13 cellular contexts compared by ENCODE assay signal in the genomic region with DNA sequence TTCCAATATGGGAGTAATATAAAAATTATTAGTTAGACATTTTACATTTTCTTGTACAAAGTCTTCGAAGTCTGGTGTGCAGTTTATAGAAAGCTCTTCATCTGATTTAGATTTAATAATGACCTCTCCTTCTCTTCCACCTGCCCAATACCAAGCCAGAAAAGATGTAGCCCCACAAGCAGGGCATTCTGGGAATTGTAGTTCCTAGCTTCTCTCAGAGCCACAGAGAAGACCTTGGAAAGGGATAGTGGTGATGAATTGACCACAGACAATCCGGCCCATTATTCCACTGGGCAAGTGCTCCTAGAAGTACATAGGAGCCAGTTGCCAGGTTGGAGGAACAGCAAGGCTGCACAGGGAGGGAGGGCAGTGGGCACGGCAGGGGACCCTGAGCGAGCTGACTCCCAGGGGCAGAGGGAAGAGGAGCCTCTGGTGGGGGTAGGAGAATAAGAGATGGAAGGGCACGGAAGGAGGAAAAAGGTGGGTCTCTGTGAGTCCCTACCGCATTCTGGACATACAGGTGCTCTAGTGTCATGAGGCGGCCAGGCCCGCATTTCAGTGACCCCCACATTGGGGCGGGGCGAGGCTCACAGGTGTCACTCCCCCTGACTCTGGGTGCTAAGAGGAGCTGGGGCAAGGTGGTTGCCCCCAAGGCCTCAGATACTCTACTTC.
DNase-seq lines count a peak whose midpoint lies in the region; ATAC-seq, FAIRE-seq and TF ChIP-seq lines count a peak whose summit lies in the region.
"Had no signal": no experiment of that assay in that cellular context is flagged by ENCODE, and none has a peak within 500 bp of the region (broad histone marks: within the 10 kb centered on the region; RNA-seq: fewer than 3 reads in every experiment).

No MANE protein-coding gene starts in this region.

- peak overlapping the region in 3 of 11 experiments; percentile 21 to 54 (median 32); a peak in 4 of 22 replicates for H3K9ac ChIP-seq in BLaER1 treated with 17β-estradiol and CSF1 and Interleukin-3, amounts not matched to agents 10 nM and 100 nM

- no peaks in the 10 kb centered on the region for H3K27me3 ChIP-seq in BLaER1 treated with 17β-estradiol and CSF1 and Interleukin-3, amounts not matched to agents 10 nM and 100 nM

- ATAC-seq in activated CD4-positive, CD25-positive, alpha-beta regulatory T cell treated with anti-CD3 and anti-CD28 coated beads, Interleukin-2, amount 50 U/mL, for 24 hours, result no peak
- ATAC-seq in HG02571 (IDR thresholded peaks at IDR 0.05; ENCODE audit: unreplicated experiment), result no peak

- FAIRE-seq in H54 (lab: Jason Lieb, UNC), result no peak

- H3K27ac ChIP-seq in BLaER1 treated with 17β-estradiol and CSF1 and Interleukin-3, amounts not matched to agents 10 nM and 100 nM, result peak overlapping the region in 4 of 11 experiments; percentile 29 to 99 (median 73); a peak in 6 of 22 replicates
- H3K27ac ChIP-seq in RWPE1, result peak overlapping the region; percentile 26; the same call in 1 of the 2 replicates

- no peaks in the 10 kb centered on the region for H3K36me3 ChIP-seq in BLaER1 treated with 17β-estradiol and CSF1 and Interleukin-3, amounts not matched to agents 10 nM and 100 nM

- POLR2A ChIA-PET in RWPE1 (lab: Yijun Ruan, JAX; ENCODE audit: low non-redundant PET), result interaction anchor here (1.2 kb wide), 1 partner anchor 282 kb away, joined by 3 read pairs; no protein-coding TSS in a partner anchor

- peak overlapping the region in 9 of 11 experiments; percentile 73 to 93 (median 87); a peak in 19 of 22 replicates for H3K4me2 ChIP-seq in BLaER1 treated with 17β-estradiol and CSF1 and Interleukin-3, amounts not matched to agents 10 nM and 100 nM

- no peak for TF ChIP-seq CTCF in RWPE1 (conservative IDR thresholded peaks at IDR 0.05; ENCODE audit: low read depth)

- TF ChIP-seq POLR2A in H54 (IDR thresholded peaks at IDR 0.05; ENCODE audit: low read depth, low read length), result no peak

- no peaks in the 10 kb centered on the region for H4K20me1 ChIP-seq in BLaER1 treated with 17β-estradiol and CSF1 and Interleukin-3, amounts not matched to agents 10 nM and 100 nM

- peaks cover 36 to 69% (median 66%) of the 10 kb centered on the region in 10 experiments for H3K4me1 ChIP-seq in BLaER1 treated with 17β-estradiol and CSF1 and Interleukin-3, amounts not matched to agents 10 nM and 100 nM

- DNase-seq in H54 (ENCODE audit: insufficient read length, low spot score) (peak; percentile 63), RWPE1 (ENCODE audit: low spot score) (no peak), foreskin melanocyte (peak; percentile 31), mesenteric fat pad (ENCODE audit: low spot score) (no peak), MV-4-11 (lab: John Stamatoyannopoulos, UW) (no peak)
- DNase-seq: activated naive CD4-positive, alpha-beta T cell treated with Interleukin-2 at 50 U/mL for 16 hours; Caco-2; caudate nucleus; NCI-H1048; T-helper 1 cell had no signal

- H3K9me3 ChIP-seq in BLaER1 treated with 17β-estradiol and CSF1 and Interleukin-3, amounts not matched to agents 10 nM and 100 nM (replicated peaks in 1 of 11), result no peaks in the 10 kb centered on the region
- H3K9me3 ChIP-seq: Caco-2 had no signal

- H3K4me3 ChIP-seq in BLaER1 treated with 17β-estradiol and CSF1 and Interleukin-3, amounts not matched to agents 10 nM and 100 nM, result no peak overlapping the region

- CTCF ChIA-PET in RWPE1 (lab: Yijun Ruan, JAX), result interaction anchor here (0.6 to 3.4 kb wide), 4 partner anchors 97 to 322 kb away, joined by 3 to 15 read pairs (median 4); no protein-coding TSS in a partner anchor

Comparison
In these comparisons a context has a peak if more than half of its experiments do, and no peak if none do; other contexts are left out.
1. DNase-seq: peak in H54 (single experiment) and foreskin melanocyte (single experiment); none in RWPE1 (single experiment), mesenteric fat pad (single experiment) and MV-4-11 (single experiment).